Comparison of ENCODE assay signal across 14 cellular contexts in the genomic region with DNA sequence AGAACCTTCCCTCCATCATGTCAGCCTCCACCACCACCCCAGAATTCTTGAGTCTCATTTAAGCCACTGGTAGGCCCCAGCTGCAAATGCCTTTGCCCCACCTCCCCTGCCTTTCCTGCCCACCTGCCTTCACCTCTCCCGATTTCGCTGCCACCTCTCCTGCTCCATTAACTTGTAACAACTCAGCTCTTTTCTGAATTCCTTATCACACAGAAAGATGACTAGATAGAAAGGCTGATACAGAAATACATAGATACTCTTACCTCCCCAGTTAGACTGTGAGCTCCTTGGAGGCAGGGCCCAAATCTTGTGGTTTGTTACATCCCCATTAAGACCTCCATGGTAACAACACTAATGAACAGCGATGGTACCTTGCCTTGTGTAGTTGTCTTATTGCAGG.
DNase-seq lines count a peak whose midpoint lies in the region; ATAC-seq and TF ChIP-seq lines count a peak whose summit lies in the region.
"Had no signal": no experiment of that assay in that cellular context is flagged by ENCODE, and none has a peak within 500 bp of the region (broad histone marks: within the 10 kb centered on the region; RNA-seq: fewer than 3 reads in every experiment).

No MANE protein-coding gene starts in this region.

- H2AK5ac ChIP-seq in neuronal stem cell (ENCODE audit: low read depth, low read length): peak overlapping the region; percentile 36

- H3K36me3 ChIP-seq in neuronal stem cell (replicated peaks in 1 of 2; ENCODE audit: control insufficient read depth in 2 of 2, insufficient read depth in 2 of 2, low read length in 2 of 2): no peaks in the 10 kb centered on the region
- H3K36me3 ChIP-seq: HAP-1 had no signal

- ATAC-seq in WTC11 (no peak), HG03342 (IDR thresholded peaks at IDR 0.05; ENCODE audit: unreplicated experiment) (no peak)

- no peak overlapping the region for H3K4ac ChIP-seq in neuronal stem cell (ENCODE audit: low read length)

- no peak overlapping the region for H4K8ac ChIP-seq in neuronal stem cell (ENCODE audit: low read depth, low read length)

- H3K4me1 Mint-ChIP-seq in WTC11: peaks cover 21% of the 10 kb centered on the region
- peaks cover 53% of the 10 kb centered on the region for H3K4me1 Mint-ChIP-seq in nephron
- H3K4me1 Mint-ChIP-seq: CD4-positive, alpha-beta memory T cell had no signal

- no peak overlapping the region for H2BK12ac ChIP-seq in neuronal stem cell (ENCODE audit: low read length)

- no peak overlapping the region for H3K23ac ChIP-seq in neuronal stem cell (ENCODE audit: low read depth, low read length, poor library complexity)

- H3K14ac ChIP-seq in neuronal stem cell (ENCODE audit: low read length): no peak overlapping the region

- peak overlapping the region in 1 of 2 donors; percentile 40 for H3K4me3 ChIP-seq in neuronal stem cell (ENCODE audit: low read length in 2 of 2)
- H3K4me3 ChIP-seq: HAP-1 had no signal

- no peak overlapping the region for H2AFZ ChIP-seq in neuronal stem cell (ENCODE audit: low read length)

- H2BK5ac ChIP-seq in neuronal stem cell (ENCODE audit: low read length): no peak overlapping the region

- no peak for DNase-seq in WTC11 (ENCODE audit: low spot score)
- no peak for DNase-seq in neuronal stem cell (ENCODE audit: low spot score)
- no peak for DNase-seq in COR-L47 (lab: John Stamatoyannopoulos, UW)
- DNase-seq in stimulated activated naive CD4-positive, alpha-beta T cell treated with Interleukin-2 at 50 U/mL for 16 hours (lab: John Stamatoyannopoulos, UW): no peak
- no peak for DNase-seq in SHP77 treated with DMSO at 0.1 percent for 48 hours (lab: John Stamatoyannopoulos, UW)
- DNase-seq: C1 segment of cervical spinal cord; CD4-positive, alpha-beta memory T cell; DMS53; DMS79 treated with DMSO at 0.1 percent for 48 hours; GF-D8; GOT3 had no signal

- no peak overlapping the region for H3K4me3 Mint-ChIP-seq in WTC11
- no peak overlapping the region for H3K4me3 Mint-ChIP-seq in nephron
- H3K4me3 Mint-ChIP-seq: CD4-positive, alpha-beta memory T cell had no signal

- no peaks in the 10 kb centered on the region for H3K27me3 Mint-ChIP-seq in WTC11 (ENCODE audit: low read depth)
- peaks cover 4% of the 10 kb centered on the region for H3K27me3 Mint-ChIP-seq in nephron (ENCODE audit: low read depth)

- H3K27ac Mint-ChIP-seq in WTC11 (peak overlapping the region; percentile 32; the same call in 1 of the 2 replicates), nephron (peak overlapping the region in 2 of 3 experiments; percentile 35 to 40)

- no peak overlapping the region for H3K27ac ChIP-seq in neuronal stem cell (replicated peaks; ENCODE audit: low read length)

- H3K9ac ChIP-seq in neuronal stem cell (ENCODE audit: low read depth, low read length, poor library complexity): no peak overlapping the region

- H3K9me3 ChIP-seq in neuronal stem cell (replicated peaks in 1 of 2; ENCODE audit: control insufficient read depth in 2 of 2, insufficient read depth in 1 of 2, low read depth in 1 of 2, low read length in 2 of 2): peaks cover 7 to 14% of the 10 kb centered on the region in 2 donors
- H3K9me3 ChIP-seq: HAP-1 had no signal

- no peak overlapping the region for H2BK15ac ChIP-seq in neuronal stem cell (ENCODE audit: low read length)

- TF ChIP-seq CTCF in WTC11 (IDR thresholded peaks at IDR 0.05) (no peak), nephron (IDR thresholded peaks at IDR 0.05; ENCODE audit: unreplicated experiment in 3 of 3) (no peak)

- H3K9me3 Mint-ChIP-seq in WTC11 (peaks cover 8% of the 10 kb centered on the region), nephron (peaks cover 6% of the 10 kb centered on the region)

- H3K36me3 Mint-ChIP-seq in WTC11 (peaks cover 7% of the 10 kb centered on the region; the same call in 1 of the 2 replicates), nephron (ENCODE audit: low read depth) (no peaks in the 10 kb centered on the region)
- H3K36me3 Mint-ChIP-seq: CD4-positive, alpha-beta memory T cell had no signal

- no peaks in the 10 kb centered on the region for H3K79me1 ChIP-seq in neuronal stem cell (ENCODE audit: low read depth, low read length)

- no peak overlapping the region for H3K18ac ChIP-seq in neuronal stem cell (ENCODE audit: low read length)

- no CpG with 5 or more reads among the region's 3 CpGs for WGBS in neuronal stem cell (ENCODE audit: extremely low coverage in 2 of 2, insufficient read length in 2 of 2, insufficient replicate concordance in 1 of 2), 2 donors

- POLR2A ChIA-PET in WTC11 (lab: Charles Lee): no interaction called here

- H3K4me2 ChIP-seq in neuronal stem cell (ENCODE audit: insufficient read depth, low read length, poor library complexity, severe bottlenecking): no peak overlapping the region

- no peaks in the 10 kb centered on the region for H3K27me3 ChIP-seq in neuronal stem cell (ENCODE audit: control insufficient read depth in 3 of 3, insufficient read depth in 3 of 3, low read depth in 1 of 3, low read length in 3 of 3)

- H3K4me1 ChIP-seq in neuronal stem cell (ENCODE audit: control insufficient read depth in 2 of 2, insufficient read depth in 1 of 2, low read depth in 1 of 2, low read length in 2 of 2): peaks cover 24 to 25% of the 10 kb centered on the region in 2 donors

- no peak overlapping the region for H2BK120ac ChIP-seq in neuronal stem cell (ENCODE audit: low read depth, low read length)

- no peak overlapping the region for H4K91ac ChIP-seq in neuronal stem cell (ENCODE audit: low read depth, low read length, poor library complexity)

- CTCF ChIA-PET in WTC11 (lab: Charles Lee): interaction anchor here (1.6 kb wide), 1 partner anchor 46 kb away, joined by 4 read pairs; no protein-coding TSS in a partner anchor

TF ChIP-seq in WTC11, 78 proteins besides CTCF, POLR2A, EP300 and RAD21:
- no peak for TF ChIP-seq NFYB (CRISPR knock-in tag; conservative IDR thresholded peaks at IDR 0.05; ENCODE audit: low read depth)
